In the genomic region with DNA sequence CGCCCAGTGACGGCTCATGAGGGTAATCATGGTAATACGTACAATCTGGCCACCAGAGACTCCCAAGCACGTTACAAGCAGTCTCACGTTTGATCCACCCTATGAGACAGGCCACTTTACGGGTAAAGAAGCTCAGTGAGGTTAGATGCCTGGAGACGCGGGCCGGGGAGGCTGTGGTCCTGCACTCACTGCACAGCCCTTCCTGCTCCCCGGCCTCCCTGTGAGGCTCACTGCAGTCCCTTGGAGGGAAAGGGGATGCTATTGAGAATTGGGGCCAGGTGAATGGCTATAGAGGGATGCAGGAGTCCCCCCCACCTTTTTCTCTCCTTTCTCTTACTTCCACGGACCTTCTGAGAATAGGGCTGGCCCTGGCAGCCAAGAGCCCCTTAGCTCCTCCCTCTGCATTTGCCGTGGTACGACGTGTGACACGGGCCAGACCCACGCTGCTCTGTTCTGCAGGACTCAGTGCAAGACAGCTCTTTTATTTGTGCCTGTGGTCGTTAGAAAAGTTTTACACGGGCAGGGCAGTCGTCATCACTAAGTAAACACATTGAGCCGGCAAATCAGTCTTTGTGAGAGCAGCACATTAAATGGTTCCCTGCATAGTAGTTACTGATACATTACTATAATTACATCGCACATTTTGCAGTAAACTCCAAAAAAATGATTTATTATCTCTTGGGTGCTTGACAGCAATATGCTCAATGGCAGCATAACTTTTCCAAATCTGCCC, we compare ENCODE assay signal across 20 cellular contexts. TPM values are rescaled to one million over a fixed set of nuclear protein-coding genes. Genes with fewer than 3 reads are reported as not detected.
A peak's percentile ranks its signal among the peaks of the same experiment; 100 is the strongest.
DNase-seq lines count a peak whose midpoint lies in the region; ATAC-seq and TF ChIP-seq lines count a peak whose summit lies in the region.
"Had no signal": no experiment of that assay in that cellular context is flagged by ENCODE, and none has a peak within 500 bp of the region (broad histone marks: within the 10 kb centered on the region; RNA-seq: fewer than 3 reads in every experiment).

No MANE protein-coding gene starts in this region.

- H2AFZ ChIP-seq in neural progenitor cell (replicated peaks): no peak overlapping the region

- TF ChIP-seq CTCF in HEK293 (tag by site-specific recombination; IDR thresholded peaks at IDR 0.05) (no peak), WTC11 (IDR thresholded peaks at IDR 0.05) (no peak), neural progenitor cell (IDR thresholded peaks at IDR 0.05) (no peak)

- H3K36me3 ChIP-seq in HEK293 (ENCODE audit: control insufficient read depth in 2 of 2, insufficient read depth in 1 of 2, low read length in 2 of 2): no peaks in the 10 kb centered on the region
- H3K36me3 ChIP-seq in neural progenitor cell: no peaks in the 10 kb centered on the region
- H3K36me3 ChIP-seq: BLaER1 had no signal

- CTCF ChIA-PET in HEK293 (lab: Yijun Ruan, JAX) (no interaction called here), WTC11 (lab: Charles Lee) (interaction anchor here (2.1 kb wide), 1 partner anchor 17 kb away, joined by 9 read pairs; no protein-coding TSS in a partner anchor)

- H3K9ac ChIP-seq in neural progenitor cell: no peak overlapping the region
- H3K9ac ChIP-seq: BLaER1 had no signal

- H3K27ac ChIP-seq in HEK293 (ENCODE audit: extremely low read depth, low read depth, low read length) (no peak overlapping the region), neural progenitor cell (no peak overlapping the region)
- H3K27ac ChIP-seq: BLaER1 had no signal

- H3K4me3 ChIP-seq in HEK293 (ENCODE audit: low read depth, low read length) (no peak overlapping the region), neural progenitor cell (no peak overlapping the region)
- H3K4me3 ChIP-seq: BLaER1 had no signal

- H3K4me1 Mint-ChIP-seq in WTC11 (no peaks in the 10 kb centered on the region), neural progenitor cell (peaks cover 12% of the 10 kb centered on the region)

- H3K4me2 ChIP-seq in neural progenitor cell: no peak overlapping the region
- H3K4me2 ChIP-seq: BLaER1 had no signal

- H3K27me3 ChIP-seq in neural progenitor cell: no peaks in the 10 kb centered on the region
- H3K27me3 ChIP-seq: BLaER1 had no signal

- no peaks in the 10 kb centered on the region for H3K79me2 ChIP-seq in neural progenitor cell (ENCODE audit: low read depth)

- DNase-seq in NCI-H1417 (lab: John Stamatoyannopoulos, UW) (peak in 2 of 3 experiments; percentile 48 to 78), NCI-H1417 treated with DMSO at 0.1 percent for 48 hours (lab: John Stamatoyannopoulos, UW) (no peak), WTC11 (ENCODE audit: low spot score) (no peak), neural progenitor cell (ENCODE audit: low spot score) (no peak), GM19240 (ENCODE audit: insufficient read length, low spot score) (no peak)
- DNase-seq: 8988T; activated CD4-positive, alpha-beta T cell treated with anti-CD3 and anti-CD28 coated beads, Interleukin-2, amount 50 U/mL, for 48 hours; activated naive CD4-positive, alpha-beta T cell treated with anti-CD3 and anti-CD28 coated beads for 36 hours; anterior cingulate cortex; effector memory CD4-positive, alpha-beta T cell; mammary epithelial cell; MM.1S; naive thymus-derived CD8-positive, alpha-beta T cell; NCI-H2107; RPMI8226; SW 1271 had no signal

- no peaks in the 10 kb centered on the region for H4K20me1 ChIP-seq in neural progenitor cell (ENCODE audit: low read depth)
- H4K20me1 ChIP-seq: BLaER1 had no signal

- H3F3A ChIP-seq in neural progenitor cell (ENCODE audit: low read depth): no peaks in the 10 kb centered on the region

- H3K9me3 Mint-ChIP-seq in WTC11: peaks cover 10% of the 10 kb centered on the region
- H3K9me3 Mint-ChIP-seq in neural progenitor cell: peaks cover 3% of the 10 kb centered on the region
- H3K9me3 Mint-ChIP-seq: activated naive CD4-positive, alpha-beta T cell treated with anti-CD3 and anti-CD28 coated beads for 36 hours had no signal

- H3K9me3 ChIP-seq in HEK293 (ENCODE audit: control insufficient read depth, insufficient read depth, low read depth, low read length) (no peaks in the 10 kb centered on the region), neural progenitor cell (ENCODE audit: low read depth) (no peaks in the 10 kb centered on the region)
- H3K9me3 ChIP-seq: BLaER1 had no signal

- H3K27ac Mint-ChIP-seq in WTC11: peak overlapping the region; percentile 39; the same call in 1 of the 2 replicates
- peak overlapping the region; percentile 39 for H3K27ac Mint-ChIP-seq in neural progenitor cell
- H3K27ac Mint-ChIP-seq: activated naive CD4-positive, alpha-beta T cell treated with anti-CD3 and anti-CD28 coated beads for 36 hours; naive thymus-derived CD8-positive, alpha-beta T cell had no signal

- no peaks in the 10 kb centered on the region for H3K27me3 Mint-ChIP-seq in WTC11 (ENCODE audit: low read depth)
- peaks cover 6% of the 10 kb centered on the region for H3K27me3 Mint-ChIP-seq in neural progenitor cell (ENCODE audit: insufficient read depth, low read depth)

- H3K4me3 Mint-ChIP-seq in WTC11: no peak overlapping the region
- H3K4me3 Mint-ChIP-seq in neural progenitor cell: no peak overlapping the region
- H3K4me3 Mint-ChIP-seq: activated naive CD4-positive, alpha-beta T cell treated with anti-CD3 and anti-CD28 coated beads for 36 hours; naive thymus-derived CD8-positive, alpha-beta T cell had no signal

- ATAC-seq in WTC11 (peak; percentile 24; the same call in 1 of the 2 replicates), GM21737 (IDR thresholded peaks at IDR 0.05; ENCODE audit: unreplicated experiment) (no peak), HG03175 (IDR thresholded peaks at IDR 0.05; ENCODE audit: unreplicated experiment) (no peak)
- ATAC-seq: naive thymus-derived CD8-positive, alpha-beta T cell had no signal

- H3K4me1 ChIP-seq in HEK293 (ENCODE audit: control insufficient read depth, insufficient read depth, low read length) (no peaks in the 10 kb centered on the region), neural progenitor cell (no peaks in the 10 kb centered on the region)

- POLR2A ChIA-PET in HEK293 (lab: Yijun Ruan, JAX): no interaction called here
- POLR2A ChIA-PET in WTC11 (lab: Charles Lee): no interaction called here

- no peaks in the 10 kb centered on the region for H3K36me3 Mint-ChIP-seq in WTC11
- H3K36me3 Mint-ChIP-seq in neural progenitor cell: peaks cover 4% of the 10 kb centered on the region
- H3K36me3 Mint-ChIP-seq: naive thymus-derived CD8-positive, alpha-beta T cell had no signal

TF ChIP-seq in HEK293, 187 proteins besides CTCF, POLR2A, EP300 and RAD21 (continues in another document):
- TF ChIP-seq KLF7 (tag by site-specific recombination; IDR thresholded peaks at IDR 0.05; ENCODE audit: borderline replicate concordance): no peak
- TF ChIP-seq ZNF221 (tag by site-specific recombination; IDR thresholded peaks at IDR 0.05; ENCODE audit: borderline replicate concordance): no peak
- TF ChIP-seq, protein P1, sequence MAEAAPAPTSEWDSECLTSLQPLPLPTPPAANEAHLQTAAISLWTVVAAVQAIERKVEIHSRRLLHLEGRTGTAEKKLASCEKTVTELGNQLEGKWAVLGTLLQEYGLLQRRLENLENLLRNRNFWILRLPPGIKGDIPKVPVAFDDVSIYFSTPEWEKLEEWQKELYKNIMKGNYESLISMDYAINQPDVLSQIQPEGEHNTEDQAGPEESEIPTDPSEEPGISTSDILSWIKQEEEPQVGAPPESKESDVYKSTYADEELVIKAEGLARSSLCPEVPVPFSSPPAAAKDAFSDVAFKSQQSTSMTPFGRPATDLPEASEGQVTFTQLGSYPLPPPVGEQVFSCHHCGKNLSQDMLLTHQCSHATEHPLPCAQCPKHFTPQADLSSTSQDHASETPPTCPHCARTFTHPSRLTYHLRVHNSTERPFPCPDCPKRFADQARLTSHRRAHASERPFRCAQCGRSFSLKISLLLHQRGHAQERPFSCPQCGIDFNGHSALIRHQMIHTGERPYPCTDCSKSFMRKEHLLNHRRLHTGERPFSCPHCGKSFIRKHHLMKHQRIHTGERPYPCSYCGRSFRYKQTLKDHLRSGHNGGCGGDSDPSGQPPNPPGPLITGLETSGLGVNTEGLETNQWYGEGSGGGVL (tag by site-specific recombination; IDR thresholded peaks at IDR 0.05): no peak
- TF ChIP-seq ZNF514 (tag by site-specific recombination; IDR thresholded peaks at IDR 0.05): no peak
- TF ChIP-seq ZNF791 (tag by site-specific recombination; IDR thresholded peaks at IDR 0.05): no peak
- TF ChIP-seq ZNF248 (tag by site-specific recombination; IDR thresholded peaks at IDR 0.05): no peak
- TF ChIP-seq ZNF792 (tag by site-specific recombination; IDR thresholded peaks at IDR 0.05): no peak
- TF ChIP-seq ZSCAN16 (tag by site-specific recombination; IDR thresholded peaks at IDR 0.05): no peak
- TF ChIP-seq ZBTB1 (tag by site-specific recombination; IDR thresholded peaks at IDR 0.05): no peak
- no peak for TF ChIP-seq ZNF239 (tag by site-specific recombination; IDR thresholded peaks at IDR 0.05)

TF ChIP-seq in WTC11, 78 proteins besides CTCF, POLR2A, EP300 and RAD21 (continues in another document):
- TF ChIP-seq FOXK1 (CRISPR knock-in tag; IDR thresholded peaks at IDR 0.05): no peak
- TF ChIP-seq NFYB (CRISPR knock-in tag; conservative IDR thresholded peaks at IDR 0.05; ENCODE audit: low read depth): no peak
- TF ChIP-seq ZNF396 (CRISPR knock-in tag; IDR thresholded peaks at IDR 0.05; ENCODE audit: borderline replicate concordance): no peak
- no peak for TF ChIP-seq OVOL2 (CRISPR knock-in tag; IDR thresholded peaks at IDR 0.05; ENCODE audit: borderline replicate concordance)
- TF ChIP-seq, protein P2, sequence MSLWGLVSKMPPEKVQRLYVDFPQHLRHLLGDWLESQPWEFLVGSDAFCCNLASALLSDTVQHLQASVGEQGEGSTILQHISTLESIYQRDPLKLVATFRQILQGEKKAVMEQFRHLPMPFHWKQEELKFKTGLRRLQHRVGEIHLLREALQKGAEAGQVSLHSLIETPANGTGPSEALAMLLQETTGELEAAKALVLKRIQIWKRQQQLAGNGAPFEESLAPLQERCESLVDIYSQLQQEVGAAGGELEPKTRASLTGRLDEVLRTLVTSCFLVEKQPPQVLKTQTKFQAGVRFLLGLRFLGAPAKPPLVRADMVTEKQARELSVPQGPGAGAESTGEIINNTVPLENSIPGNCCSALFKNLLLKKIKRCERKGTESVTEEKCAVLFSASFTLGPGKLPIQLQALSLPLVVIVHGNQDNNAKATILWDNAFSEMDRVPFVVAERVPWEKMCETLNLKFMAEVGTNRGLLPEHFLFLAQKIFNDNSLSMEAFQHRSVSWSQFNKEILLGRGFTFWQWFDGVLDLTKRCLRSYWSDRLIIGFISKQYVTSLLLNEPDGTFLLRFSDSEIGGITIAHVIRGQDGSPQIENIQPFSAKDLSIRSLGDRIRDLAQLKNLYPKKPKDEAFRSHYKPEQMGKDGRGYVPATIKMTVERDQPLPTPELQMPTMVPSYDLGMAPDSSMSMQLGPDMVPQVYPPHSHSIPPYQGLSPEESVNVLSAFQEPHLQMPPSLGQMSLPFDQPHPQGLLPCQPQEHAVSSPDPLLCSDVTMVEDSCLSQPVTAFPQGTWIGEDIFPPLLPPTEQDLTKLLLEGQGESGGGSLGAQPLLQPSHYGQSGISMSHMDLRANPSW (CRISPR knock-in tag; conservative IDR thresholded peaks at IDR 0.05; ENCODE audit: low read depth): no peak

RNA-seq across cellular contexts. Expression of a gene that starts 18.8 kb away (rescaled TPM):
- total RNA-seq in WTC11 (2021): 0.41 to 1.2 TPM (median 0.55 TPM) in 3 replicates
- 0.47 and 1.2 TPM in 2 replicates for total RNA-seq in neural progenitor cell (ENCODE audit: low replicate concordance)

Comparison
In these comparisons a context has a peak if more than half of its experiments do, and no peak if none do; other contexts are left out.
1. DNase-seq: peak in NCI-H1417 (2 of 3); none in NCI-H1417 treated with DMSO at 0.1 percent for 48 hours (single experiment), WTC11 (single experiment), neural progenitor cell (single experiment) and GM19240 (single experiment).